In the genomic region with DNA sequence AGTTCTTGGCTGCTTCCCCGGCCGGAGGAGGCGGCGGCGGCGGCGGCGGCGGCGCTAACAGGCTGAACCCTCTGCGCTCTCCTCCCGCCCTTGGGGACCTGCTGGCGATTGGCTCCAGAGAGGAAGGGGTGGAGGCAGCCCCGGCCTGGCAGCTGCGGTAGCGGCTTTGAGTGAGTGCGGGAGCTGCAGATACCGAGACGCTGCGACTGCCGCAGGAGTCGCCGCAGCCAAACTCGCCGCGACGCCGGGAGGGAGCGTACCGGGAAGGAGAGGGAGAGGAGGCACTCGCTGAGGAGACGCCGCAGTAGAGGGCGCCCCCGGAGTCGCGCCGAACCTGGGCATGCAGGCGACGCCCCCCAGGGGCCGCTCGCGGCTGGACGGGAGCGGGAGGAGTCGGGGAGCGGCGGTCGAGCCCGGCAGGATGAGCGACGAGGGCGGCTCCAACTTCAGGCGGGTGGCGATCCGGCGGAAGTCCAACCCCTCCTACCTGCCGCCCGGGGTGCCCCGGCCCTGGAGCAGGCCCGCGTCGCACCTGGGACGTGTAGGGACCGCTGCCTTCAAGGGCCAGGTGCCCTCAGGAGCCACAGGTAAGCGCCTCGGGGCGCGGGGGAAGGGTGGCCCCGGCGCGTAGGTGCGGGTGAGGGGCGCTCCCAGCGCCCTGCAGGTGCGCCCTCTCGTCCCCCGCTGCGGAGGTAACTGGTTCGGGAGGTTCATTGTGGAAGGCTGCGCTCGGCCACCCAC, we compare ENCODE assay signal across 8 cellular contexts. TPM values are rescaled to one million over a fixed set of nuclear protein-coding genes. Genes with fewer than 3 reads are reported as not detected.
DNase-seq lines count a peak whose midpoint lies in the region; ATAC-seq and TF ChIP-seq lines count a peak whose summit lies in the region.

A gene (plus strand): TSS at position 186 of the 741 bp plus-strand sequence.

- H4K20me1 ChIP-seq in PC-3 (ENCODE audit: low read length) (no peaks in the 10 kb centered on the region), neural progenitor cell (ENCODE audit: low read depth) (no peaks in the 10 kb centered on the region)

- peak; percentile 33 to 97 for TF ChIP-seq EP300 in tibial nerve (IDR thresholded peaks at IDR 0.05)

- H3F3A ChIP-seq in PC-3 (ENCODE audit: low read length, unreplicated experiment) (no peaks in the 10 kb centered on the region), neural progenitor cell (ENCODE audit: low read depth) (peaks cover 39% of the 10 kb centered on the region)

- peaks cover 6% of the 10 kb centered on the region for H3K4me1 Mint-ChIP-seq in activated naive CD4-positive, alpha-beta T cell treated with anti-CD3 and anti-CD28 coated beads, Interleukin-2, amount 50 U/mL, for 24 hours
- H3K4me1 Mint-ChIP-seq in neural progenitor cell, result peaks cover 13% of the 10 kb centered on the region

- H3K79me2 ChIP-seq in PC-3 (ENCODE audit: low read length) (peaks cover 11% of the 10 kb centered on the region; the same call in 1 of the 2 replicates), neural progenitor cell (ENCODE audit: low read depth) (peaks cover 46% of the 10 kb centered on the region)

- H3K4me3 Mint-ChIP-seq in activated naive CD4-positive, alpha-beta T cell treated with anti-CD3 and anti-CD28 coated beads, Interleukin-2, amount 50 U/mL, for 24 hours, result peak within 1 kb of the TSS; percentile 91
- peak within 1 kb of the TSS; percentile 97 for H3K4me3 Mint-ChIP-seq in neural progenitor cell

- peak within 1 kb of the TSS; percentile 32 for H3K9ac ChIP-seq in PC-3 (ENCODE audit: low read length)
- H3K9ac ChIP-seq in neural progenitor cell, result peak within 1 kb of the TSS; percentile 31

- ATAC-seq in PC-3, result peak; percentile 86

- H3K4me1 ChIP-seq in PC-3 (ENCODE audit: insufficient read depth, low read length) (peaks cover 10% of the 10 kb centered on the region; the same call in 1 of the 2 replicates), neural progenitor cell (peaks cover 8% of the 10 kb centered on the region), tibial nerve (peaks cover 0 to 19% (median 11%) of the 10 kb centered on the region in 4 donors)

- intact Hi-C loops in PC-3 (cut with micrococcal nuclease), result no loop called here

- H3K27ac ChIP-seq in PC-3 (ENCODE audit: low read length) (0 out of 2 replicates have a peak within 1 kb of the TSS, but pooled peaks have one; percentile 12), neural progenitor cell (peak within 1 kb of the TSS; percentile 78), tibial nerve (peak within 1 kb of the TSS; percentile 85 to 89 (median 88))

- TF ChIP-seq CTCF in PC-3 (conservative IDR thresholded peaks at IDR 0.05; ENCODE audit: low read depth, low read length) (peak; percentile 45; the same call in 1 of the 2 replicates), neural progenitor cell (IDR thresholded peaks at IDR 0.05) (peak; percentile 67), tibial nerve (IDR thresholded peaks at IDR 0.05) (peak; percentile 17 to 61 (median 41))

- H2AFZ ChIP-seq in PC-3 (ENCODE audit: low read length), result peak within 1 kb of the TSS; percentile 97
- peak within 1 kb of the TSS; percentile 92 for H2AFZ ChIP-seq in neural progenitor cell (replicated peaks)

- WGBS in tibial nerve, 2 donors, result 0 to 2% methylated on average over 41 to 51 of the region's 82 CpGs

- DNase-seq in G401 (ENCODE audit: low spot score) (peak; percentile 86), GOT3 (lab: John Stamatoyannopoulos, UW) (peak; percentile 19), KG1 (lab: John Stamatoyannopoulos, UW) (peak; percentile 34), PC-3 (peak; percentile 81), germinal center (ENCODE audit: low spot score) (peak; percentile 75), neural progenitor cell (ENCODE audit: low spot score) (peak; percentile 95), tibial nerve (ENCODE audit: low spot score in 2 of 2) (peak; percentile 51 to 69)

- peak; percentile 69 to 88 for TF ChIP-seq POLR2A in tibial nerve (IDR thresholded peaks at IDR 0.05)

- H3K36me3 ChIP-seq in PC-3 (ENCODE audit: low read depth, low read length) (no peaks in the 10 kb centered on the region), neural progenitor cell (no peaks in the 10 kb centered on the region), tibial nerve (no peaks in the 10 kb centered on the region)

- peak within 1 kb of the TSS; percentile 84 for H3K4me3 ChIP-seq in PC-3 (ENCODE audit: low read length)
- peak within 1 kb of the TSS; percentile 80 for H3K4me3 ChIP-seq in neural progenitor cell
- H3K4me3 ChIP-seq in tibial nerve, result peak within 1 kb of the TSS; percentile 66 to 91 (median 76)

- POLR2A ChIA-PET in PC-3 (lab: Charles Lee; ENCODE audit: unreplicated experiment), result interaction anchor here (0.6 kb wide), 1 partner anchor 57 kb away, joined by 3 read pairs; no protein-coding TSS in a partner anchor

- H3K4me2 ChIP-seq in PC-3 (ENCODE audit: low read length) (peak within 1 kb of the TSS; percentile 94), neural progenitor cell (peak within 1 kb of the TSS; percentile 92)

- CTCF ChIA-PET in PC-3 (lab: Charles Lee), result interaction anchor here (0.5 kb wide), 1 partner anchor 310 kb away, joined by 4 read pairs; no protein-coding TSS in a partner anchor

- H3K27me3 Mint-ChIP-seq in activated naive CD4-positive, alpha-beta T cell treated with anti-CD3 and anti-CD28 coated beads, Interleukin-2, amount 50 U/mL, for 24 hours, result peaks cover 30% of the 10 kb centered on the region
- peaks cover 23% of the 10 kb centered on the region for H3K27me3 Mint-ChIP-seq in neural progenitor cell (ENCODE audit: insufficient read depth, low read depth)

- no peaks in the 10 kb centered on the region for H3K9me3 ChIP-seq in PC-3 (ENCODE audit: low read length)
- no peaks in the 10 kb centered on the region for H3K9me3 ChIP-seq in neural progenitor cell (ENCODE audit: low read depth)
- no peaks in the 10 kb centered on the region for H3K9me3 ChIP-seq in tibial nerve

- no peaks in the 10 kb centered on the region for H3K9me2 ChIP-seq in PC-3 (replicated peaks; ENCODE audit: low read length)

- no TSS peak for BruUV-seq in PC-3 (replicated peaks; lab: Mats Ljungman, UMichigan)

- no peak within 1 kb of the TSS for H3K27ac Mint-ChIP-seq in activated naive CD4-positive, alpha-beta T cell treated with anti-CD3 and anti-CD28 coated beads, Interleukin-2, amount 50 U/mL, for 24 hours
- no peak within 1 kb of the TSS for H3K27ac Mint-ChIP-seq in neural progenitor cell

- H3K27me3 ChIP-seq in PC-3 (ENCODE audit: low read length) (no peaks in the 10 kb centered on the region), neural progenitor cell (peaks cover 11% of the 10 kb centered on the region), tibial nerve (no peaks in the 10 kb centered on the region)

- in situ Hi-C loops in G401 (cut with HindIII; ENCODE audit: low sequenced_read_pairs), result no loop called here

- H3K9me3 Mint-ChIP-seq in activated naive CD4-positive, alpha-beta T cell treated with anti-CD3 and anti-CD28 coated beads, Interleukin-2, amount 50 U/mL, for 24 hours, result no peaks in the 10 kb centered on the region
- H3K9me3 Mint-ChIP-seq in neural progenitor cell, result no peaks in the 10 kb centered on the region

- no peaks in the 10 kb centered on the region for H3K36me3 Mint-ChIP-seq in activated naive CD4-positive, alpha-beta T cell treated with anti-CD3 and anti-CD28 coated beads, Interleukin-2, amount 50 U/mL, for 24 hours
- H3K36me3 Mint-ChIP-seq in neural progenitor cell, result no peaks in the 10 kb centered on the region

RNA-seq across cellular contexts. Expression of the gene that starts here (rescaled TPM):
- total RNA-seq in G401 (2014; rRNA removed; shearing (Covaris generic)), result 0.61 and 1.9 TPM in 2 replicates
- total RNA-seq in PC-3 (2014; rRNA removed) (3.2 and 3.9 TPM in 2 replicates), neural progenitor cell (ENCODE audit: low replicate concordance) (29.6 and 41.4 TPM in 2 replicates), tibial nerve (100 to 1,000 TPM in 1 of 4 donors, 10 to 100 TPM in 3; 78.3 to 102 (median 84.2) TPM)

Comparison
In these comparisons a context has a peak if more than half of its experiments do, and no peak if none do; other contexts are left out.
1. Peak in every context shown above with its lines: DNase-seq, ATAC-seq, H3K4me3 ChIP-seq and H3K27ac ChIP-seq.
2. DNase-seq: peak in every context shown above with its lines; median percentile 95 in neural progenitor cell; 86 in G401; 81 in PC-3; 75 in germinal center; 60 in tibial nerve; 34 in KG1; 19 in GOT3.
3. H3K27ac ChIP-seq: peak in every context shown above with its lines; median percentile 88 in tibial nerve; 78 in neural progenitor cell; 12 in PC-3.